In the genomic region with DNA sequence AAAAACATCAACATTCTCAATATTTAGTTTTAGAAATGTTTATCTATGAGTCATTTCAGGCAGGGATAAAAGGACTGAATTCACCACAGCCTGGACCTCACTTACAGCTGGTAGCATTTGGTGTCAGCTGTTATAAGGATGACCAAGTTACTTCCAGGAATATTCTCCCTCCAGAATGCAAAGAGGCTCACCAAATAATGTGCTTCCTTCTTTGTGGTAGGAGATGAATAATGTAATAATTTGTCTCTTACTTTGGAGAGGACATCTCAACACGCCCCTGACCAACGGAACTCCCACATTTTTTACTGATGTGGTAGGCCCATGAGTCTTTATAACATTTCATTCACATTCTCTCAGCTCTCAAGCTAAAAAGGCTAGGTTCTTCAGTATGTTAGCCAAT, we compare ENCODE assay signal across 21 cellular contexts.
DNase-seq lines count a peak whose midpoint lies in the region; ATAC-seq and TF ChIP-seq lines count a peak whose summit lies in the region.
"Had no signal": no experiment of that assay in that cellular context is flagged by ENCODE, and none has a peak within 500 bp of the region (broad histone marks: within the 10 kb centered on the region; RNA-seq: fewer than 3 reads in every experiment).

No MANE protein-coding gene starts in this region.

- H3K23ac ChIP-seq in H9 (ENCODE audit: insufficient read length, low read depth, low read length) = no peak overlapping the region

- H2BK5ac ChIP-seq in H9 (ENCODE audit: insufficient read length, low read length) = no peak overlapping the region

- peaks cover 3 to 12% of the 10 kb centered on the region in 2 experiments; a peak in 3 of 4 replicates for H3K4me1 Mint-ChIP-seq in H9
- H3K4me1 Mint-ChIP-seq in effector memory CD8-positive, alpha-beta T cell (ENCODE audit: low read depth in 2 of 2) = no peaks in the 10 kb centered on the region
- H3K4me1 Mint-ChIP-seq: stimulated activated naive CD8-positive, alpha-beta T cell treated with anti-CD3 and anti-CD28 coated beads, Interleukin-15, amount 100 ng/mL, for 72 hours had no signal

- no peak overlapping the region for H3K14ac ChIP-seq in H9 (ENCODE audit: insufficient read depth, low read length)

- H3K4me2 ChIP-seq in H9 (ENCODE audit: insufficient read depth, insufficient read length, low read length) = no peak overlapping the region
- H3K4me2 ChIP-seq: GM23338, KMS-11 had no signal

- H3K9me3 Mint-ChIP-seq in H9 = no peaks in the 10 kb centered on the region
- no peaks in the 10 kb centered on the region for H3K9me3 Mint-ChIP-seq in effector memory CD8-positive, alpha-beta T cell
- H3K9me3 Mint-ChIP-seq: GM23338, mesothelial cell of epicardium had no signal

- H4K20me1 ChIP-seq in H9 (ENCODE audit: control insufficient read depth, insufficient read depth, insufficient read length) = no peaks in the 10 kb centered on the region

- no peak overlapping the region for H4K5ac ChIP-seq in H9 (ENCODE audit: insufficient read length, low read depth, low read length)

- no peak overlapping the region for H2BK20ac ChIP-seq in H9 (ENCODE audit: low read depth, low read length, poor library complexity, severe bottlenecking)

- no peak overlapping the region for H3K4ac ChIP-seq in H9 (ENCODE audit: low read depth, low read length)

- no peak overlapping the region for H3K9ac ChIP-seq in H9 (ENCODE audit: extremely low read depth, insufficient read length, low read length)
- H3K9ac ChIP-seq: KMS-11 had no signal

- no peak overlapping the region for H2BK15ac ChIP-seq in H9 (ENCODE audit: low read depth, low read length)

- H3K79me1 ChIP-seq in H9 (ENCODE audit: insufficient read depth, low read depth, low read length, poor library complexity, severe bottlenecking) = no peaks in the 10 kb centered on the region

- no peaks in the 10 kb centered on the region for H3K36me3 Mint-ChIP-seq in H9 (ENCODE audit: insufficient read depth in 1 of 3, low read depth in 3 of 3)
- no peaks in the 10 kb centered on the region for H3K36me3 Mint-ChIP-seq in effector memory CD8-positive, alpha-beta T cell (ENCODE audit: insufficient read depth)
- H3K36me3 Mint-ChIP-seq: mesothelial cell of epicardium had no signal

- no peak overlapping the region for H3K27ac ChIP-seq in lung (ENCODE audit: low read depth in 1 of 2, low read length in 1 of 2)
- no peak overlapping the region for H3K27ac ChIP-seq in H9 (ENCODE audit: insufficient read length, low read depth, low read length)
- H3K27ac ChIP-seq: esophagus squamous epithelium, KMS-11, ovary had no signal

- H3K4me3 ChIP-seq in AG10803 (ENCODE audit: low read length) = no peak overlapping the region
- no peak overlapping the region for H3K4me3 ChIP-seq in epithelial cell of esophagus (ENCODE audit: low read length)
- no peak overlapping the region for H3K4me3 ChIP-seq in lung
- H3K4me3 ChIP-seq: esophagus squamous epithelium, GM23338, ovary had no signal

- WGBS in lung, 2 donors = 83 to 89% methylated on average over 2 of the region's 2 CpGs
- no CpG with 5 or more reads among the region's 2 CpGs for WGBS in H9 (ENCODE audit: extremely low coverage, insufficient read length, low lambda C conversion rate)

- H2BK120ac ChIP-seq in H9 (ENCODE audit: low read depth, low read length, poor library complexity, severe bottlenecking) = no peak overlapping the region

- H3K18ac ChIP-seq in H9 (ENCODE audit: insufficient read length, low read depth, low read length) = no peak overlapping the region

- peak; percentile 27 for DNase-seq in AG10803 (ENCODE audit: low read depth)
- peak; percentile 77 for DNase-seq in M059J (ENCODE audit: low read depth)
- DNase-seq in epithelial cell of esophagus (ENCODE audit: low read depth) = peak; percentile 25
- DNase-seq in lung (ENCODE audit: low spot score) = no peak
- no peak for DNase-seq in RPMI8226
- no peak for DNase-seq in H9
- DNase-seq in effector memory CD8-positive, alpha-beta T cell = no peak
- DNase-seq: activated CD4-positive, alpha-beta T cell treated with anti-CD3 and anti-CD28 coated beads for 48 hours; activated naive CD8-positive, alpha-beta T cell treated with anti-CD3 and anti-CD28 coated beads, Interleukin-2, amount 50 U/mL, for 24 hours; activated T-cell treated with anti-CD3 and anti-CD28 coated beads, Interleukin-2, amount 50 U/mL, for 1 hour; dermis blood vessel endothelial cell; esophagus squamous epithelium; NCI-H187 treated with DMSO at 0.1 percent for 48 hours; ovary; small intestine; stimulated activated naive CD8-positive, alpha-beta T cell treated with anti-CD3 and anti-CD28 coated beads, Interleukin-15, amount 100 ng/mL, for 72 hours; T-helper 9 cell had no signal

- H4K8ac ChIP-seq in H9 (replicated peaks; ENCODE audit: insufficient read length, low read depth, low read length) = no peak overlapping the region

- no peaks in the 10 kb centered on the region for H3K23me2 ChIP-seq in H9 (ENCODE audit: insufficient read length, low read depth, low read length, poor library complexity, severe bottlenecking)

- H2AFZ ChIP-seq in H9 (ENCODE audit: low read length) = no peak overlapping the region
- H2AFZ ChIP-seq: GM23338 had no signal

- no peak overlapping the region for H2AK5ac ChIP-seq in H9 (ENCODE audit: insufficient read length, low read length)

- TF ChIP-seq CTCF in AG10803 (conservative IDR thresholded peaks at IDR 0.05; ENCODE audit: low read length) (no peak), epithelial cell of esophagus (IDR thresholded peaks at IDR 0.05; ENCODE audit: insufficient read depth, low read depth, low read length, missing control alignments) (no peak), lung (IDR thresholded peaks at IDR 0.05; ENCODE audit: control extremely low read depth, extremely low read depth) (no peak), H9 (conservative IDR thresholded peaks at IDR 0.05) (no peak)

- H3K9me3 ChIP-seq in lung (ENCODE audit: control insufficient read depth in 2 of 2, insufficient read depth in 1 of 2, low read length in 1 of 2) = no peaks in the 10 kb centered on the region
- no peaks in the 10 kb centered on the region for H3K9me3 ChIP-seq in H9 (ENCODE audit: control insufficient read depth, low read depth, low read length)
- H3K9me3 ChIP-seq: esophagus squamous epithelium, ovary had no signal

- H4K91ac ChIP-seq in H9 (ENCODE audit: insufficient read length, low read depth, low read length) = no peak overlapping the region

- H3K56ac ChIP-seq in H9 (ENCODE audit: insufficient read length, low read depth, low read length) = no peak overlapping the region

- H3K27ac Mint-ChIP-seq in H9 = no peak overlapping the region
- no peak overlapping the region for H3K27ac Mint-ChIP-seq in effector memory CD8-positive, alpha-beta T cell
- H3K27ac Mint-ChIP-seq: activated naive CD8-positive, alpha-beta T cell treated with anti-CD3 and anti-CD28 coated beads, Interleukin-2, amount 50 U/mL, for 24 hours; GM23338; mesothelial cell of epicardium; stimulated activated naive CD8-positive, alpha-beta T cell treated with anti-CD3 and anti-CD28 coated beads, Interleukin-15, amount 100 ng/mL, for 72 hours had no signal

- H3K4me3 Mint-ChIP-seq in H9 = no peak overlapping the region
- no peak overlapping the region for H3K4me3 Mint-ChIP-seq in effector memory CD8-positive, alpha-beta T cell
- H3K4me3 Mint-ChIP-seq: activated naive CD8-positive, alpha-beta T cell treated with anti-CD3 and anti-CD28 coated beads, Interleukin-2, amount 50 U/mL, for 24 hours; GM23338; mesothelial cell of epicardium; stimulated activated naive CD8-positive, alpha-beta T cell treated with anti-CD3 and anti-CD28 coated beads, Interleukin-15, amount 100 ng/mL, for 72 hours had no signal

- no peaks in the 10 kb centered on the region for H3K79me2 ChIP-seq in H9 (ENCODE audit: insufficient read depth, low read length)

- H3K27me3 Mint-ChIP-seq in H9 (ENCODE audit: low read depth) = no peaks in the 10 kb centered on the region
- H3K27me3 Mint-ChIP-seq in effector memory CD8-positive, alpha-beta T cell = no peaks in the 10 kb centered on the region
- H3K27me3 Mint-ChIP-seq: activated naive CD8-positive, alpha-beta T cell treated with anti-CD3 and anti-CD28 coated beads, Interleukin-2, amount 50 U/mL, for 24 hours; stimulated activated naive CD8-positive, alpha-beta T cell treated with anti-CD3 and anti-CD28 coated beads, Interleukin-15, amount 100 ng/mL, for 72 hours had no signal

- H2BK12ac ChIP-seq in H9 (ENCODE audit: insufficient read length, low read depth, low read length) = no peak overlapping the region

- H3K36me3 ChIP-seq in lung (ENCODE audit: control insufficient read depth in 2 of 2, insufficient read depth in 2 of 2, low read length in 2 of 2) = no peaks in the 10 kb centered on the region
- H3K36me3 ChIP-seq: esophagus squamous epithelium, ovary had no signal

- peak; percentile 39 for ATAC-seq in lung (ENCODE audit: insufficient read depth, low FRiP score)
- no peak for ATAC-seq in effector memory CD8-positive, alpha-beta T cell (replicated peaks)
- ATAC-seq in GM18498 (IDR thresholded peaks at IDR 0.05; ENCODE audit: unreplicated experiment) = no peak
- ATAC-seq: activated naive CD8-positive, alpha-beta T cell treated with anti-CD3 and anti-CD28 coated beads, Interleukin-2, amount 50 U/mL, for 24 hours; GM23338; stimulated activated naive CD8-positive, alpha-beta T cell treated with anti-CD3 and anti-CD28 coated beads, Interleukin-15, amount 100 ng/mL, for 72 hours had no signal

- H3K27me3 ChIP-seq in lung (ENCODE audit: control insufficient read depth, insufficient read depth) = no peaks in the 10 kb centered on the region
- H3K27me3 ChIP-seq in H9 (ENCODE audit: insufficient read depth, low read length) = no peaks in the 10 kb centered on the region
- H3K27me3 ChIP-seq: esophagus squamous epithelium, ovary had no signal

- H3K4me1 ChIP-seq in lung (ENCODE audit: control insufficient read depth in 2 of 2, insufficient read depth in 2 of 2, low read length in 2 of 2) = no peaks in the 10 kb centered on the region
- peaks cover 3% of the 10 kb centered on the region; the same call in 1 of the 2 replicates for H3K4me1 ChIP-seq in H9 (ENCODE audit: insufficient read depth, low read length)

- H3T11ph ChIP-seq in H9 (ENCODE audit: low read length) = no peak overlapping the region

Comparison
In these comparisons a context has a peak if more than half of its experiments do, and no peak if none do; other contexts are left out.
1. DNase-seq: peak in AG10803 (single experiment), M059J (single experiment) and epithelial cell of esophagus (single experiment); none in lung (single experiment), RPMI8226 (single experiment), H9 (single experiment) and effector memory CD8-positive, alpha-beta T cell (0 of 3).